ENCODE assay signal across 9 cellular contexts in the genomic region with DNA sequence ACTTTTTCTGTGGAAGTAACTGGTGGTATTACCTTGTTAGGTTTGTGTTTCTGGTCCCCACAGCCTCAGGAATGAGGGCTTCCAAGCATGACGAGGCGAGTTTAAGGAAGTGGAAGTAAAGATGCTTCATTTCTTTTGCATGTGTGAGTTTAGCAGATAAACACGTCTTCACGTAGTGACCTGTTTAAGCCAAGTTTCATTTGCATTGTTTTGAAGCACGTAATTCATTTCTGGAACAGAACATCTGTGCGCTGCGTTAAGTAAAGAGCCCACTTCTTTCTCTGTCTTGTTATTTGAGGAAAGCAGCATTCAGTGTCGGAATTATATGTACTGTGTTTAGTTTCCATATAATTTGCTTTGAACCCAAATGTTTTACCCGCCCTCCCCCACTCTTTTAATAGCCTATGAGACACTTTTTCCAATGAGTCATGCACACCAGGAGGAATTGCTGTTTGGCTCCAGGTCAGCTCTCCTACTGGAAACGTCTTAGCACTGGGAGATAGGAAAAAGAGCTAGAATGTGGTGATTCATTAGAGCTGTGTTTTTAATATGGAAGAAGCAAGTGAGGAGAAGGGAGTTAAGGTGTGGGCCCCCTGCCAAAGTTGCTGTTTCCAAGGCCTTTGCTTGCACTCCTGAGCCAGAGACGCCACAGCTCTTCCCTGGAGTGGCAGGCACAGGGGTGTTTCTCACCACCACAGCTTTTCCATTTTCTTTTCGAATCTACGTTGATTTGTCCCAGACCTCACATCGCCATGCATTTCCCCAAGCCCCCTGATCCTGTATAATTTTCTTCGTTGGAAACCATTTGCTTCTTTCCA. TPM values are rescaled to one million over a fixed set of nuclear protein-coding genes. Genes with fewer than 3 reads are reported as not detected.
DNase-seq lines count a peak whose midpoint lies in the region; ATAC-seq and TF ChIP-seq lines count a peak whose summit lies in the region.
"Had no signal": no experiment of that assay in that cellular context is flagged by ENCODE, and none has a peak within 500 bp of the region (broad histone marks: within the 10 kb centered on the region; RNA-seq: fewer than 3 reads in every experiment).

No MANE protein-coding gene starts in this region.

- H3K4me3 ChIP-seq in MG63 (peak overlapping the region; percentile 37), dorsolateral prefrontal cortex (no peak overlapping the region), mucosa of descending colon (no peak overlapping the region)

- ATAC-seq in mucosa of descending colon = peak; percentile 61
- no peak for ATAC-seq in HG02588 (IDR thresholded peaks at IDR 0.05; ENCODE audit: unreplicated experiment)

- H3K36me3 ChIP-seq in MG63 (no peaks in the 10 kb centered on the region), mucosa of descending colon (ENCODE audit: low read depth) (no peaks in the 10 kb centered on the region)

- intact Hi-C loops in dorsolateral prefrontal cortex (cut with DNase I) (loop anchor here in 1 of 2 donors (2.0 kb wide), 1 partner anchor 23 kb away; no protein-coding TSS in a partner anchor), mucosa of descending colon (cut with DNase I, micrococcal nuclease) (no loop called here)

- peak overlapping the region in 57 of 59 donors; percentile 6 to 99 (median 75) for H3K27ac ChIP-seq in dorsolateral prefrontal cortex
- H3K27ac ChIP-seq: VCaP had no signal

- H3K4me1 ChIP-seq in mucosa of descending colon (ENCODE audit: low read depth) = peaks cover 23% of the 10 kb centered on the region

- DNase-seq in GM20000 (ENCODE audit: low spot score) (peak; percentile 39), MG63 (peak; percentile 93), dorsolateral prefrontal cortex (peak in 3 of 10 donors; percentile 38 to 67 (median 60)), mucosa of descending colon (no peak), DMS153 treated with DMSO at 0.1 percent for 48 hours (lab: John Stamatoyannopoulos, UW; ENCODE audit: unreplicated experiment) (no peak), NCI-H1694 treated with DMSO at 0.1 percent for 48 hours (lab: John Stamatoyannopoulos, UW) (no peak), SKM-1 (lab: John Stamatoyannopoulos, UW; ENCODE audit: unreplicated experiment) (no peak)

- H3K27me3 ChIP-seq in MG63 (no peaks in the 10 kb centered on the region), dorsolateral prefrontal cortex (no peaks in the 10 kb centered on the region)

- peaks cover 3% of the 10 kb centered on the region; the same call in 1 of the 2 replicates for H3K9me3 ChIP-seq in MG63
- H3K9me3 ChIP-seq in mucosa of descending colon = no peaks in the 10 kb centered on the region

- TF ChIP-seq CTCF in GM20000 (IDR thresholded peaks at IDR 0.05; ENCODE audit: extremely low read depth, missing control alignments) = no peak
- TF ChIP-seq CTCF in dorsolateral prefrontal cortex (IDR thresholded peaks at IDR 0.05 in 54 of 56, conservative IDR thresholded peaks at IDR 0.05 in 2 of 56; ENCODE audit: low read depth in 1 of 56, partially characterized antibody in 56 of 56) = no peak
- TF ChIP-seq CTCF in mucosa of descending colon (IDR thresholded peaks at IDR 0.05) = no peak

RNA-seq across cellular contexts. Expression of gene BTBD16, which starts 36.8 kb away (rescaled TPM):
- total RNA-seq in MG63 (2014; rRNA removed; shearing (Covaris generic); ENCODE audit: low replicate concordance) = not detected in 2 replicates
- total RNA-seq in dorsolateral prefrontal cortex (10 to 100 TPM in 1 of 120 experiments, 1 to 10 TPM in 86, under 1 TPM in 19, not detected in 14; 0.33 to 16.6 (median 2.3) TPM), mucosa of descending colon (under 1 TPM; 0.16 to 0.60 (median 0.26) TPM)

Comparison
In these comparisons a context has a peak if more than half of its experiments do, and no peak if none do; other contexts are left out.
1. DNase-seq: peak in GM20000 (single experiment) and MG63 (single experiment); none in mucosa of descending colon (0 of 3), DMS153 treated with DMSO at 0.1 percent for 48 hours (single experiment), NCI-H1694 treated with DMSO at 0.1 percent for 48 hours (single experiment) and SKM-1 (single experiment).